27 cellular contexts compared by ENCODE assay signal in genomic region chr19:30755581-30755980, GRCh38.
"Had no signal": no experiment of that assay in that cellular context is flagged by ENCODE, and none has a peak within 500 bp of the region (broad histone marks: within the 10 kb centered on the region; RNA-seq: fewer than 3 reads in every experiment).

No MANE protein-coding gene starts in this region.

- H3K36me3 ChIP-seq: brain microvascular endothelial cell, esophagus squamous epithelium, gastroesophageal sphincter, WERI-Rb-1 had no signal

- H3K27me3 ChIP-seq: brain microvascular endothelial cell, esophagus squamous epithelium, gastroesophageal sphincter had no signal

- FAIRE-seq: astrocyte, bronchial epithelial cell had no signal

- DNase-seq: activated B cell treated with CpG ODN at 0.5 μM for 24 hours; activated CD4-positive, alpha-beta memory T cell treated with anti-CD3 and anti-CD28 coated beads, Interleukin-2, amount 10 ng/mL, durations not matched to agents 7 days and 5 days; activated CD4-positive, alpha-beta T cell treated with anti-CD3 and anti-CD28 coated beads for 48 hours; activated CD4-positive, alpha-beta T cell treated with anti-CD3 and anti-CD28 coated beads, Interleukin-2, amount 50 U/mL, for 4 hours; activated effector memory CD4-positive, alpha-beta T cell treated with Interleukin-2 at 50 U/mL for 16 hours; activated gamma-delta T cell treated with Interleukin-2 at 50 U/mL for 16 hours; activated naive CD4-positive, alpha-beta T cell treated with anti-CD3 and anti-CD28 coated beads, Interleukin-2, amount 50 U/mL, for 16 hours; activated naive CD4-positive, alpha-beta T cell treated with Interleukin-2 at 50 U/mL for 16 hours; activated T-cell treated with anti-CD3 and anti-CD28 coated beads, Interleukin-2, amount 50 U/mL, for 4 hours; amniotic stem cell; anterior cingulate cortex; brain microvascular endothelial cell; effector CD4-positive, alpha-beta T cell; effector memory CD8-positive, alpha-beta T cell; erythroblast; esophagus squamous epithelium; foreskin melanocyte; T-helper 1 cell; T-helper 17 cell; T1000; WERI-Rb-1 had no signal

- H3K27ac ChIP-seq: brain microvascular endothelial cell, coronary artery, esophagus squamous epithelium, gastroesophageal sphincter, WERI-Rb-1 had no signal

- H3K4me3 ChIP-seq: coronary artery, esophagus squamous epithelium, gastroesophageal sphincter had no signal

- H3K4me1 ChIP-seq: esophagus squamous epithelium, gastroesophageal sphincter had no signal

- ATAC-seq: activated CD4-positive, CD25-positive, alpha-beta regulatory T cell treated with anti-CD3 and anti-CD28 coated beads, Interleukin-2, amount 50 U/mL, for 24 hours; activated T-cell treated with anti-CD3 and anti-CD28 coated beads, Interleukin-2, amount 50 U/mL, for 4 hours; activated T-helper 17 cell treated with anti-CD3 and anti-CD28 coated beads, Interleukin-2, amount 50 U/mL, for 72 hours; effector memory CD8-positive, alpha-beta T cell; gastroesophageal sphincter; T-helper 17 cell had no signal
